In genomic region chr4:42715807-42716482, GRCh38 we compare ENCODE assay signal across 24 cellular contexts.
"Had no signal": no experiment of that assay in that cellular context is flagged by ENCODE, and none has a peak within 500 bp of the region (broad histone marks: within the 10 kb centered on the region; RNA-seq: fewer than 3 reads in every experiment).

No MANE protein-coding gene starts in this region.

- H3K36me3 ChIP-seq: breast epithelium, colonic mucosa, heart left ventricle, sigmoid colon, thoracic aorta had no signal

- H3K27me3 ChIP-seq: breast epithelium, colonic mucosa, heart left ventricle, sigmoid colon had no signal

- H3K4me1 ChIP-seq: breast epithelium, colonic mucosa, heart left ventricle, sigmoid colon had no signal

- H3K9me3 ChIP-seq: breast epithelium, colonic mucosa, heart left ventricle, sigmoid colon, thoracic aorta had no signal

- H3K27ac ChIP-seq: breast epithelium, colonic mucosa, dorsolateral prefrontal cortex, heart left ventricle, sigmoid colon, thoracic aorta had no signal

- DNase-seq: activated B cell treated with CpG ODN at 0.5 μM for 24 hours; activated CD4-positive, alpha-beta memory T cell treated with anti-CD3 and anti-CD28 coated beads for 36 hours; activated CD4-positive, alpha-beta T cell treated with anti-CD3 and anti-CD28 coated beads for 36 hours; activated effector memory CD4-positive, alpha-beta T cell treated with Interleukin-2 at 50 U/mL for 16 hours; activated naive CD4-positive, alpha-beta T cell treated with anti-CD3 and anti-CD28 coated beads for 36 hours; activated naive CD8-positive, alpha-beta T cell treated with anti-CD3 and anti-CD28 coated beads, Interleukin-2, amount 10 ng/mL, durations not matched to agents 7 days and 5 days; activated T-cell treated with anti-CD3 and anti-CD28 coated beads, Interleukin-2, amount 50 U/mL, for 72 hours; amniotic stem cell; colonic mucosa; dorsolateral prefrontal cortex; effector memory CD8-positive, alpha-beta T cell; heart left ventricle; islet precursor cell; left cardiac atrium; naive thymus-derived CD4-positive, alpha-beta T cell; posterior cingulate gyrus; sigmoid colon; stimulated activated CD4-positive, alpha-beta T cell treated with anti-CD3 and anti-CD28 coated beads, Interleukin-15, amount 100 ng/mL, for 24 hours; stimulated activated CD8-positive, alpha-beta memory T cell treated with anti-CD3 and anti-CD28 coated beads, Interleukin-4, amount 100 ng/mL, for 48 hours; stimulated activated naive CD4-positive, alpha-beta T cell; T-helper 17 cell had no signal

- H3K4me3 ChIP-seq: breast epithelium, colonic mucosa, dorsolateral prefrontal cortex, heart left ventricle, sigmoid colon, smooth muscle cell, thoracic aorta had no signal

- ATAC-seq: activated CD4-positive, alpha-beta T cell treated with anti-CD3 and anti-CD28 coated beads for 36 hours; activated T-cell treated with anti-CD3 and anti-CD28 coated beads, Interleukin-2, amount 50 U/mL, for 72 hours; effector memory CD8-positive, alpha-beta T cell; heart left ventricle; left cardiac atrium; naive thymus-derived CD4-positive, alpha-beta T cell; T-helper 17 cell had no signal
